16 cellular contexts compared by ENCODE assay signal in genomic region chr3:158405507-158405906, GRCh38.
DNase-seq lines count a peak whose midpoint lies in the region; ATAC-seq and TF ChIP-seq lines count a peak whose summit lies in the region.
"Had no signal": no experiment of that assay in that cellular context is flagged by ENCODE, and none has a peak within 500 bp of the region (broad histone marks: within the 10 kb centered on the region; RNA-seq: fewer than 3 reads in every experiment).

No MANE protein-coding gene starts in this region.

- ATAC-seq in GM19452 (IDR thresholded peaks at IDR 0.05; ENCODE audit: unreplicated experiment), result no peak
- ATAC-seq: CD8-positive, alpha-beta T cell; HepG2 had no signal

- H3K9me3 ChIP-seq in WERI-Rb-1 (ENCODE audit: severe bottlenecking) (no peaks in the 10 kb centered on the region), osteoblast (ENCODE audit: low read depth, low read length) (no peaks in the 10 kb centered on the region)
- H3K9me3 ChIP-seq: BLaER1 treated with 17β-estradiol and CSF1 and Interleukin-3, amounts not matched to agents 10 nM and 100 nM; Peyer's patch had no signal

- H3K4me3 ChIP-seq in WERI-Rb-1 (ENCODE audit: low read depth, low read length) (no peak overlapping the region), osteoblast (ENCODE audit: insufficient read depth, low read length) (no peak overlapping the region)
- H3K4me3 ChIP-seq: BLaER1 treated with 17β-estradiol and CSF1 and Interleukin-3, amounts not matched to agents 10 nM and 100 nM; Peyer's patch had no signal

- no peak overlapping the region for H2AFZ ChIP-seq in osteoblast (ENCODE audit: low read length)

- no peaks in the 10 kb centered on the region for H3K4me1 ChIP-seq in osteoblast (ENCODE audit: insufficient read depth, low read length)
- H3K4me1 ChIP-seq: BLaER1 treated with 17β-estradiol and CSF1 and Interleukin-3, amounts not matched to agents 10 nM and 100 nM; Peyer's patch had no signal

- H3K27me3 ChIP-seq in WERI-Rb-1 (ENCODE audit: insufficient read depth, low read depth, severe bottlenecking), result no peaks in the 10 kb centered on the region
- no peaks in the 10 kb centered on the region for H3K27me3 ChIP-seq in osteoblast (ENCODE audit: insufficient read depth, low read length)
- H3K27me3 ChIP-seq: BLaER1 treated with 17β-estradiol and CSF1 and Interleukin-3, amounts not matched to agents 10 nM and 100 nM; Peyer's patch had no signal

- H3K36me3 ChIP-seq in WERI-Rb-1 (no peaks in the 10 kb centered on the region), osteoblast (ENCODE audit: insufficient read depth, low read length) (no peaks in the 10 kb centered on the region)
- H3K36me3 ChIP-seq: BLaER1 treated with 17β-estradiol and CSF1 and Interleukin-3, amounts not matched to agents 10 nM and 100 nM; Peyer's patch had no signal

- no peaks in the 10 kb centered on the region for H3K79me2 ChIP-seq in osteoblast (ENCODE audit: insufficient read depth, low read length)

- H4K20me1 ChIP-seq in osteoblast (ENCODE audit: insufficient read depth, low read length), result no peaks in the 10 kb centered on the region
- H4K20me1 ChIP-seq: BLaER1 treated with 17β-estradiol and CSF1 and Interleukin-3, amounts not matched to agents 10 nM and 100 nM had no signal

- H3K27ac ChIP-seq in WERI-Rb-1 (no peak overlapping the region), osteoblast (ENCODE audit: low read depth, low read length) (no peak overlapping the region)
- H3K27ac ChIP-seq: BLaER1 treated with 17β-estradiol and CSF1 and Interleukin-3, amounts not matched to agents 10 nM and 100 nM; Peyer's patch had no signal

- H3K4me2 ChIP-seq in osteoblast (ENCODE audit: insufficient read depth, low read length), result no peak overlapping the region
- H3K4me2 ChIP-seq: BLaER1 treated with 17β-estradiol and CSF1 and Interleukin-3, amounts not matched to agents 10 nM and 100 nM had no signal

- peak; percentile 42 for DNase-seq in D341Med (ENCODE audit: low spot score)
- peak; percentile 73 for DNase-seq in DMS 273 (lab: John Stamatoyannopoulos, UW; ENCODE audit: unreplicated experiment)
- peak; percentile 78 for DNase-seq in NCI-H146 treated with DMSO at 0.1 percent for 48 hours (lab: John Stamatoyannopoulos, UW; ENCODE audit: unreplicated experiment)
- peak; percentile 31 for DNase-seq in WERI-Rb-1
- no peak for DNase-seq in osteoblast (ENCODE audit: insufficient read length, low spot score, missing footprints)
- DNase-seq in activated CD4-positive, CD25-positive, alpha-beta regulatory T cell treated with anti-CD3 and anti-CD28 coated beads, Interleukin-2, amount 50 U/mL, for 72 hours, result no peak
- DNase-seq: Calu3; CD8-positive, alpha-beta T cell; H7; KG1; NCI-H1694; NCI-H510A; Peyer's patch had no signal

- TF ChIP-seq CTCF in WERI-Rb-1 (IDR thresholded peaks at IDR 0.05; ENCODE audit: low read depth, low read length), result no peak
- no peak for TF ChIP-seq CTCF in osteoblast (IDR thresholded peaks at IDR 0.05; ENCODE audit: extremely low read depth, low read depth, low read length)

Comparison
In these comparisons a context has a peak if more than half of its experiments do, and no peak if none do; other contexts are left out.
1. DNase-seq: peak in D341Med (single experiment), DMS 273 (single experiment), NCI-H146 treated with DMSO at 0.1 percent for 48 hours (single experiment) and WERI-Rb-1 (single experiment); none in osteoblast (single experiment) and activated CD4-positive, CD25-positive, alpha-beta regulatory T cell treated with anti-CD3 and anti-CD28 coated beads, Interleukin-2, amount 50 U/mL, for 72 hours (single experiment).